ENCODE assay signal across 9 cellular contexts in genomic region chrX:31658360-31658759, GRCh38.
DNase-seq lines count a peak whose midpoint lies in the region; ATAC-seq and TF ChIP-seq lines count a peak whose summit lies in the region.
"Had no signal": no experiment of that assay in that cellular context is flagged by ENCODE, and none has a peak within 500 bp of the region (broad histone marks: within the 10 kb centered on the region; RNA-seq: fewer than 3 reads in every experiment).

No MANE protein-coding gene starts in this region.

- H3K27ac ChIP-seq in cardiac muscle cell (no peak overlapping the region), right cardiac atrium (ENCODE audit: low read length) (no peak overlapping the region), neural progenitor cell (no peak overlapping the region)
- H3K27ac ChIP-seq: skin epidermis had no signal

- H3K4me3 ChIP-seq in cardiac muscle cell, result no peak overlapping the region
- no peak overlapping the region for H3K4me3 ChIP-seq in right cardiac atrium (ENCODE audit: low read length)
- no peak overlapping the region for H3K4me3 ChIP-seq in choroid plexus epithelial cell (ENCODE audit: low read depth, low read length)
- no peak overlapping the region for H3K4me3 ChIP-seq in neural progenitor cell
- H3K4me3 ChIP-seq in MG63, result no peak overlapping the region
- H3K4me3 ChIP-seq: skin epidermis had no signal

- H3K36me3 ChIP-seq in cardiac muscle cell, result no peaks in the 10 kb centered on the region
- H3K36me3 ChIP-seq in neural progenitor cell, result no peaks in the 10 kb centered on the region
- H3K36me3 ChIP-seq in MG63, result no peaks in the 10 kb centered on the region

- H3K9ac ChIP-seq in neural progenitor cell, result no peak overlapping the region

- no peaks in the 10 kb centered on the region for H3K9me3 ChIP-seq in cardiac muscle cell (ENCODE audit: low read depth)
- no peaks in the 10 kb centered on the region for H3K9me3 ChIP-seq in right cardiac atrium (ENCODE audit: control insufficient read depth, low read length)
- no peaks in the 10 kb centered on the region for H3K9me3 ChIP-seq in neural progenitor cell (ENCODE audit: low read depth)
- H3K9me3 ChIP-seq in MG63, result no peaks in the 10 kb centered on the region

- TF ChIP-seq CTCF in cardiac muscle cell (IDR thresholded peaks at IDR 0.05; ENCODE audit: low read depth, low read length) (peak; percentile 41), choroid plexus epithelial cell (conservative IDR thresholded peaks at IDR 0.05; ENCODE audit: low read depth, low read length) (peak; percentile 42), neural progenitor cell (IDR thresholded peaks at IDR 0.05) (peak; percentile 67)

- no peak overlapping the region for H3K27ac Mint-ChIP-seq in neural progenitor cell

- no peak overlapping the region for H3K4me2 ChIP-seq in neural progenitor cell

- no peaks in the 10 kb centered on the region for H4K20me1 ChIP-seq in neural progenitor cell (ENCODE audit: low read depth)

- no peak overlapping the region for H2AFZ ChIP-seq in neural progenitor cell (replicated peaks)

- intact Hi-C loops in right cardiac atrium (cut with DNase I), result no loop called here

- no peak overlapping the region for H3K4me3 Mint-ChIP-seq in neural progenitor cell

- peaks cover 7% of the 10 kb centered on the region for H3K9me3 Mint-ChIP-seq in neural progenitor cell

- ATAC-seq in right cardiac atrium (no peak), HG03469 (IDR thresholded peaks at IDR 0.05; ENCODE audit: unreplicated experiment) (no peak), HG03045 (IDR thresholded peaks at IDR 0.05; ENCODE audit: unreplicated experiment) (no peak)

- no peaks in the 10 kb centered on the region for H3F3A ChIP-seq in neural progenitor cell (ENCODE audit: low read depth)

- peaks cover 28% of the 10 kb centered on the region for H3K4me1 Mint-ChIP-seq in neural progenitor cell

- no peaks in the 10 kb centered on the region for H3K4me1 ChIP-seq in cardiac muscle cell (ENCODE audit: low read depth)
- H3K4me1 ChIP-seq in right cardiac atrium (ENCODE audit: control insufficient read depth, insufficient read depth, low read length), result peaks cover 1% of the 10 kb centered on the region
- H3K4me1 ChIP-seq in neural progenitor cell, result no peaks in the 10 kb centered on the region

- WGBS in right cardiac atrium, result 3% methylated on average over 4 of the region's 4 CpGs

- peaks cover 15% of the 10 kb centered on the region for H3K36me3 Mint-ChIP-seq in neural progenitor cell

- DNase-seq in cardiac muscle cell (ENCODE audit: low read depth in 1 of 2, low spot score in 1 of 2) (peak; percentile 30 to 49), right cardiac atrium (no peak), NCI-H345 (lab: John Stamatoyannopoulos, UW) (peak; percentile 41), choroid plexus epithelial cell (ENCODE audit: low read depth) (peak; percentile 46), neural progenitor cell (ENCODE audit: low spot score) (no peak), MG63 (no peak)

- H3K27me3 Mint-ChIP-seq in neural progenitor cell (ENCODE audit: insufficient read depth, low read depth), result no peaks in the 10 kb centered on the region

- H3K27me3 ChIP-seq in cardiac muscle cell (no peaks in the 10 kb centered on the region), right cardiac atrium (ENCODE audit: control insufficient read depth, insufficient read depth) (no peaks in the 10 kb centered on the region), neural progenitor cell (no peaks in the 10 kb centered on the region), MG63 (no peaks in the 10 kb centered on the region)

- no peaks in the 10 kb centered on the region for H3K79me2 ChIP-seq in neural progenitor cell (ENCODE audit: low read depth)

Comparison
In these comparisons a context has a peak if more than half of its experiments do, and no peak if none do; other contexts are left out.
1. DNase-seq: peak in cardiac muscle cell (2 of 2), NCI-H345 (single experiment) and choroid plexus epithelial cell (single experiment); none in right cardiac atrium (0 of 3), neural progenitor cell (single experiment) and MG63 (single experiment).
2. Peak in every context shown above with its lines, with median percentiles within 50 percentile points of each other: CTCF ChIP-seq.